1 cellular context compared by ENCODE assay signal in the genomic region with DNA sequence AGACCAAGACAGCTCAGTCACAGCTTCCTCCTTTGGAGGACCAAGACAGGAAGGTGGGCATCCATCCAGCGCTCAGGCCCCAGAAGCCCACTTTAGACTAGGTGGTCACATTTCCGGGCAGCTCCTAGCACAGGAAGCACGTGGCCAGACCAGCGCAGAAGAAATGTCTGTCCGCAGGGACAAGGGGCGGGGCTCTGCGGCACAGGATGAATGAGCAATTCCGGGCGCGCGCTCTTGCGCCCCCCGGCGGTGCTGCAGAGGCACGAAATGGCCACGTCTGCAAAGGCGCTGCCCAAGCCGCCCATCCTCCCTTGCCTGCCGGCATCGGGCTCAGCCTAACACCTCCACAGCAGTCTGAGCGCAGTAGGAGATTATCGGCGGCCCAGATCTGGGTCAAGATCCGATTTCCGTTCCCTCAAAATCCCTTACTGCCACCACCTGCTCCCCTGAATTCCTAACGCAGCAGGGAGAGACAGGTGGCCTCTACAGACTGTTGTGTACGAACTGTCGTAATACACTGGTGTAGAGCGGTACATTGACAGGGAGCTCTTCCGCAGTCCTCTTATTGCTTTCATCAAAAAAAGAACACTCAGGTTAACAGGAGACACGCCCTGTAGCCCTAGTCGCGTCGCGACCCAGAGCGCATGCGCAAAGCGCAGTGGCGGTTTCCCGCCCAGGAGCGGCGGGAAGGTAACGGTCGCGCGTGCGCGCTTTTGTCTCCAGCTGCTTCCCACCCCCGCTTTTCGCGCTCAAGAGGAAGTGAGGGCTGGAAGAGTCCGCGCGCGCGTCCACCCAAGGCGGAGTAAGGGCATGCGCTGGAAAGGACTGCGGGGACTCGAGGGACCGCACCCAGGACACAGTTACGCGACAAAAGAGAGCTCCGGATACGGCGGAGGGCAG.
A peak's percentile ranks its signal among the peaks of the same experiment; 100 is the strongest.
TF ChIP-seq lines count a peak whose summit lies in the region.

No MANE protein-coding gene starts in this region.

TF ChIP-seq in K562, 482 proteins besides CTCF, POLR2A, EP300 and RAD21 (continues in another document):
- peak; percentile 82 for TF ChIP-seq FOXM1 (IDR thresholded peaks at IDR 0.05; ENCODE audit: low read depth)
- TF ChIP-seq FOXM1 (CRISPR knock-in tag; IDR thresholded peaks at IDR 0.05; ENCODE audit: low read depth) = no peak
- TF ChIP-seq BACH1 (tag; IDR thresholded peaks at IDR 0.05) = no peak; the same call in 1 of the 2 replicates
- peak; percentile 88 to 98 for TF ChIP-seq SIN3A (IDR thresholded peaks at IDR 0.05; ENCODE audit: borderline replicate concordance in 2 of 2, control insufficient read depth in 1 of 2, low read depth in 2 of 2, low read length in 2 of 2)
- TF ChIP-seq HNRNPUL1 (IDR thresholded peaks at IDR 0.05; ENCODE audit: low read length) = peak; percentile 31; the same call in 1 of the 2 replicates
- TF ChIP-seq ZNF584 (CRISPR knock-in tag; IDR thresholded peaks at IDR 0.05; ENCODE audit: low read depth) = no peak
- TF ChIP-seq ZNF316 (IDR thresholded peaks at IDR 0.05) = peak; percentile 77
- no peak for TF ChIP-seq TFAM (CRISPR knock-in tag; conservative IDR thresholded peaks at IDR 0.05)
- peak; percentile 95 for TF ChIP-seq KAT7 (CRISPR knock-in tag; IDR thresholded peaks at IDR 0.05; ENCODE audit: borderline replicate concordance)
- TF ChIP-seq ATF1 (CRISPR knock-in tag; IDR thresholded peaks at IDR 0.05) = no peak
- peak; percentile 79 for TF ChIP-seq ATF1 (tag; IDR thresholded peaks at IDR 0.05)
- TF ChIP-seq, protein P1, sequence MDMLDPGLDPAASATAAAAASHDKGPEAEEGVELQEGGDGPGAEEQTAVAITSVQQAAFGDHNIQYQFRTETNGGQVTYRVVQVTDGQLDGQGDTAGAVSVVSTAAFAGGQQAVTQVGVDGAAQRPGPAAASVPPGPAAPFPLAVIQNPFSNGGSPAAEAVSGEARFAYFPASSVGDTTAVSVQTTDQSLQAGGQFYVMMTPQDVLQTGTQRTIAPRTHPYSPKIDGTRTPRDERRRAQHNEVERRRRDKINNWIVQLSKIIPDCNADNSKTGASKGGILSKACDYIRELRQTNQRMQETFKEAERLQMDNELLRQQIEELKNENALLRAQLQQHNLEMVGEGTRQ (CRISPR knock-in tag; IDR thresholded peaks at IDR 0.05) = peak; percentile 83
- 0 out of 4 replicates have a peak, but pooled peaks of 1 of the 2 experiments have one; percentile 37 for TF ChIP-seq ETV6 (IDR thresholded peaks at IDR 0.05; ENCODE audit: borderline replicate concordance in 1 of 2, low read depth in 2 of 2, low read length in 1 of 2)
- peak; percentile 89 for TF ChIP-seq ETV6 (CRISPR knock-in tag; IDR thresholded peaks at IDR 0.05; ENCODE audit: borderline replicate concordance)
- peak; percentile 82; the same call in 1 of the 2 replicates for TF ChIP-seq TCF7 (IDR thresholded peaks at IDR 0.05; ENCODE audit: borderline replicate concordance)
- TF ChIP-seq, protein P2, sequence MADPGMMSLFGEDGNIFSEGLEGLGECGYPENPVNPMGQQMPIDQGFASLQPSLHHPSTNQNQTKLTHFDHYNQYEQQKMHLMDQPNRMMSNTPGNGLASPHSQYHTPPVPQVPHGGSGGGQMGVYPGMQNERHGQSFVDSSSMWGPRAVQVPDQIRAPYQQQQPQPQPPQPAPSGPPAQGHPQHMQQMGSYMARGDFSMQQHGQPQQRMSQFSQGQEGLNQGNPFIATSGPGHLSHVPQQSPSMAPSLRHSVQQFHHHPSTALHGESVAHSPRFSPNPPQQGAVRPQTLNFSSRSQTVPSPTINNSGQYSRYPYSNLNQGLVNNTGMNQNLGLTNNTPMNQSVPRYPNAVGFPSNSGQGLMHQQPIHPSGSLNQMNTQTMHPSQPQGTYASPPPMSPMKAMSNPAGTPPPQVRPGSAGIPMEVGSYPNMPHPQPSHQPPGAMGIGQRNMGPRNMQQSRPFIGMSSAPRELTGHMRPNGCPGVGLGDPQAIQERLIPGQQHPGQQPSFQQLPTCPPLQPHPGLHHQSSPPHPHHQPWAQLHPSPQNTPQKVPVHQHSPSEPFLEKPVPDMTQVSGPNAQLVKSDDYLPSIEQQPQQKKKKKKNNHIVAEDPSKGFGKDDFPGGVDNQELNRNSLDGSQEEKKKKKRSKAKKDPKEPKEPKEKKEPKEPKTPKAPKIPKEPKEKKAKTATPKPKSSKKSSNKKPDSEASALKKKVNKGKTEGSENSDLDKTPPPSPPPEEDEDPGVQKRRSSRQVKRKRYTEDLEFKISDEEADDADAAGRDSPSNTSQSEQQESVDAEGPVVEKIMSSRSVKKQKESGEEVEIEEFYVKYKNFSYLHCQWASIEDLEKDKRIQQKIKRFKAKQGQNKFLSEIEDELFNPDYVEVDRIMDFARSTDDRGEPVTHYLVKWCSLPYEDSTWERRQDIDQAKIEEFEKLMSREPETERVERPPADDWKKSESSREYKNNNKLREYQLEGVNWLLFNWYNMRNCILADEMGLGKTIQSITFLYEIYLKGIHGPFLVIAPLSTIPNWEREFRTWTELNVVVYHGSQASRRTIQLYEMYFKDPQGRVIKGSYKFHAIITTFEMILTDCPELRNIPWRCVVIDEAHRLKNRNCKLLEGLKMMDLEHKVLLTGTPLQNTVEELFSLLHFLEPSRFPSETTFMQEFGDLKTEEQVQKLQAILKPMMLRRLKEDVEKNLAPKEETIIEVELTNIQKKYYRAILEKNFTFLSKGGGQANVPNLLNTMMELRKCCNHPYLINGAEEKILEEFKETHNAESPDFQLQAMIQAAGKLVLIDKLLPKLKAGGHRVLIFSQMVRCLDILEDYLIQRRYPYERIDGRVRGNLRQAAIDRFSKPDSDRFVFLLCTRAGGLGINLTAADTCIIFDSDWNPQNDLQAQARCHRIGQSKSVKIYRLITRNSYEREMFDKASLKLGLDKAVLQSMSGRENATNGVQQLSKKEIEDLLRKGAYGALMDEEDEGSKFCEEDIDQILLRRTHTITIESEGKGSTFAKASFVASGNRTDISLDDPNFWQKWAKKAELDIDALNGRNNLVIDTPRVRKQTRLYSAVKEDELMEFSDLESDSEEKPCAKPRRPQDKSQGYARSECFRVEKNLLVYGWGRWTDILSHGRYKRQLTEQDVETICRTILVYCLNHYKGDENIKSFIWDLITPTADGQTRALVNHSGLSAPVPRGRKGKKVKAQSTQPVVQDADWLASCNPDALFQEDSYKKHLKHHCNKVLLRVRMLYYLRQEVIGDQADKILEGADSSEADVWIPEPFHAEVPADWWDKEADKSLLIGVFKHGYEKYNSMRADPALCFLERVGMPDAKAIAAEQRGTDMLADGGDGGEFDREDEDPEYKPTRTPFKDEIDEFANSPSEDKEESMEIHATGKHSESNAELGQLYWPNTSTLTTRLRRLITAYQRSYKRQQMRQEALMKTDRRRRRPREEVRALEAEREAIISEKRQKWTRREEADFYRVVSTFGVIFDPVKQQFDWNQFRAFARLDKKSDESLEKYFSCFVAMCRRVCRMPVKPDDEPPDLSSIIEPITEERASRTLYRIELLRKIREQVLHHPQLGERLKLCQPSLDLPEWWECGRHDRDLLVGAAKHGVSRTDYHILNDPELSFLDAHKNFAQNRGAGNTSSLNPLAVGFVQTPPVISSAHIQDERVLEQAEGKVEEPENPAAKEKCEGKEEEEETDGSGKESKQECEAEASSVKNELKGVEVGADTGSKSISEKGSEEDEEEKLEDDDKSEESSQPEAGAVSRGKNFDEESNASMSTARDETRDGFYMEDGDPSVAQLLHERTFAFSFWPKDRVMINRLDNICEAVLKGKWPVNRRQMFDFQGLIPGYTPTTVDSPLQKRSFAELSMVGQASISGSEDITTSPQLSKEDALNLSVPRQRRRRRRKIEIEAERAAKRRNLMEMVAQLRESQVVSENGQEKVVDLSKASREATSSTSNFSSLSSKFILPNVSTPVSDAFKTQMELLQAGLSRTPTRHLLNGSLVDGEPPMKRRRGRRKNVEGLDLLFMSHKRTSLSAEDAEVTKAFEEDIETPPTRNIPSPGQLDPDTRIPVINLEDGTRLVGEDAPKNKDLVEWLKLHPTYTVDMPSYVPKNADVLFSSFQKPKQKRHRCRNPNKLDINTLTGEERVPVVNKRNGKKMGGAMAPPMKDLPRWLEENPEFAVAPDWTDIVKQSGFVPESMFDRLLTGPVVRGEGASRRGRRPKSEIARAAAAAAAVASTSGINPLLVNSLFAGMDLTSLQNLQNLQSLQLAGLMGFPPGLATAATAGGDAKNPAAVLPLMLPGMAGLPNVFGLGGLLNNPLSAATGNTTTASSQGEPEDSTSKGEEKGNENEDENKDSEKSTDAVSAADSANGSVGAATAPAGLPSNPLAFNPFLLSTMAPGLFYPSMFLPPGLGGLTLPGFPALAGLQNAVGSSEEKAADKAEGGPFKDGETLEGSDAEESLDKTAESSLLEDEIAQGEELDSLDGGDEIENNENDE (IDR thresholded peaks at IDR 0.05; ENCODE audit: low read depth, low read length) = peak; percentile 26
- TF ChIP-seq PML (IDR thresholded peaks at IDR 0.05; ENCODE audit: low read length) = no peak
- TF ChIP-seq, protein P3, sequence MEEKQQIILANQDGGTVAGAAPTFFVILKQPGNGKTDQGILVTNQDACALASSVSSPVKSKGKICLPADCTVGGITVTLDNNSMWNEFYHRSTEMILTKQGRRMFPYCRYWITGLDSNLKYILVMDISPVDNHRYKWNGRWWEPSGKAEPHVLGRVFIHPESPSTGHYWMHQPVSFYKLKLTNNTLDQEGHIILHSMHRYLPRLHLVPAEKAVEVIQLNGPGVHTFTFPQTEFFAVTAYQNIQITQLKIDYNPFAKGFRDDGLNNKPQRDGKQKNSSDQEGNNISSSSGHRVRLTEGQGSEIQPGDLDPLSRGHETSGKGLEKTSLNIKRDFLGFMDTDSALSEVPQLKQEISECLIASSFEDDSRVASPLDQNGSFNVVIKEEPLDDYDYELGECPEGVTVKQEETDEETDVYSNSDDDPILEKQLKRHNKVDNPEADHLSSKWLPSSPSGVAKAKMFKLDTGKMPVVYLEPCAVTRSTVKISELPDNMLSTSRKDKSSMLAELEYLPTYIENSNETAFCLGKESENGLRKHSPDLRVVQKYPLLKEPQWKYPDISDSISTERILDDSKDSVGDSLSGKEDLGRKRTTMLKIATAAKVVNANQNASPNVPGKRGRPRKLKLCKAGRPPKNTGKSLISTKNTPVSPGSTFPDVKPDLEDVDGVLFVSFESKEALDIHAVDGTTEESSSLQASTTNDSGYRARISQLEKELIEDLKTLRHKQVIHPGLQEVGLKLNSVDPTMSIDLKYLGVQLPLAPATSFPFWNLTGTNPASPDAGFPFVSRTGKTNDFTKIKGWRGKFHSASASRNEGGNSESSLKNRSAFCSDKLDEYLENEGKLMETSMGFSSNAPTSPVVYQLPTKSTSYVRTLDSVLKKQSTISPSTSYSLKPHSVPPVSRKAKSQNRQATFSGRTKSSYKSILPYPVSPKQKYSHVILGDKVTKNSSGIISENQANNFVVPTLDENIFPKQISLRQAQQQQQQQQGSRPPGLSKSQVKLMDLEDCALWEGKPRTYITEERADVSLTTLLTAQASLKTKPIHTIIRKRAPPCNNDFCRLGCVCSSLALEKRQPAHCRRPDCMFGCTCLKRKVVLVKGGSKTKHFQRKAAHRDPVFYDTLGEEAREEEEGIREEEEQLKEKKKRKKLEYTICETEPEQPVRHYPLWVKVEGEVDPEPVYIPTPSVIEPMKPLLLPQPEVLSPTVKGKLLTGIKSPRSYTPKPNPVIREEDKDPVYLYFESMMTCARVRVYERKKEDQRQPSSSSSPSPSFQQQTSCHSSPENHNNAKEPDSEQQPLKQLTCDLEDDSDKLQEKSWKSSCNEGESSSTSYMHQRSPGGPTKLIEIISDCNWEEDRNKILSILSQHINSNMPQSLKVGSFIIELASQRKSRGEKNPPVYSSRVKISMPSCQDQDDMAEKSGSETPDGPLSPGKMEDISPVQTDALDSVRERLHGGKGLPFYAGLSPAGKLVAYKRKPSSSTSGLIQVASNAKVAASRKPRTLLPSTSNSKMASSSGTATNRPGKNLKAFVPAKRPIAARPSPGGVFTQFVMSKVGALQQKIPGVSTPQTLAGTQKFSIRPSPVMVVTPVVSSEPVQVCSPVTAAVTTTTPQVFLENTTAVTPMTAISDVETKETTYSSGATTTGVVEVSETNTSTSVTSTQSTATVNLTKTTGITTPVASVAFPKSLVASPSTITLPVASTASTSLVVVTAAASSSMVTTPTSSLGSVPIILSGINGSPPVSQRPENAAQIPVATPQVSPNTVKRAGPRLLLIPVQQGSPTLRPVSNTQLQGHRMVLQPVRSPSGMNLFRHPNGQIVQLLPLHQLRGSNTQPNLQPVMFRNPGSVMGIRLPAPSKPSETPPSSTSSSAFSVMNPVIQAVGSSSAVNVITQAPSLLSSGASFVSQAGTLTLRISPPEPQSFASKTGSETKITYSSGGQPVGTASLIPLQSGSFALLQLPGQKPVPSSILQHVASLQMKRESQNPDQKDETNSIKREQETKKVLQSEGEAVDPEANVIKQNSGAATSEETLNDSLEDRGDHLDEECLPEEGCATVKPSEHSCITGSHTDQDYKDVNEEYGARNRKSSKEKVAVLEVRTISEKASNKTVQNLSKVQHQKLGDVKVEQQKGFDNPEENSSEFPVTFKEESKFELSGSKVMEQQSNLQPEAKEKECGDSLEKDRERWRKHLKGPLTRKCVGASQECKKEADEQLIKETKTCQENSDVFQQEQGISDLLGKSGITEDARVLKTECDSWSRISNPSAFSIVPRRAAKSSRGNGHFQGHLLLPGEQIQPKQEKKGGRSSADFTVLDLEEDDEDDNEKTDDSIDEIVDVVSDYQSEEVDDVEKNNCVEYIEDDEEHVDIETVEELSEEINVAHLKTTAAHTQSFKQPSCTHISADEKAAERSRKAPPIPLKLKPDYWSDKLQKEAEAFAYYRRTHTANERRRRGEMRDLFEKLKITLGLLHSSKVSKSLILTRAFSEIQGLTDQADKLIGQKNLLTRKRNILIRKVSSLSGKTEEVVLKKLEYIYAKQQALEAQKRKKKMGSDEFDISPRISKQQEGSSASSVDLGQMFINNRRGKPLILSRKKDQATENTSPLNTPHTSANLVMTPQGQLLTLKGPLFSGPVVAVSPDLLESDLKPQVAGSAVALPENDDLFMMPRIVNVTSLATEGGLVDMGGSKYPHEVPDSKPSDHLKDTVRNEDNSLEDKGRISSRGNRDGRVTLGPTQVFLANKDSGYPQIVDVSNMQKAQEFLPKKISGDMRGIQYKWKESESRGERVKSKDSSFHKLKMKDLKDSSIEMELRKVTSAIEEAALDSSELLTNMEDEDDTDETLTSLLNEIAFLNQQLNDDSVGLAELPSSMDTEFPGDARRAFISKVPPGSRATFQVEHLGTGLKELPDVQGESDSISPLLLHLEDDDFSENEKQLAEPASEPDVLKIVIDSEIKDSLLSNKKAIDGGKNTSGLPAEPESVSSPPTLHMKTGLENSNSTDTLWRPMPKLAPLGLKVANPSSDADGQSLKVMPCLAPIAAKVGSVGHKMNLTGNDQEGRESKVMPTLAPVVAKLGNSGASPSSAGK (IDR thresholded peaks at IDR 0.05) = peak; percentile 91
- TF ChIP-seq ZNF75A (CRISPR knock-in tag; IDR thresholded peaks at IDR 0.05) = peak; percentile 53; the same call in 1 of the 2 replicates
- TF ChIP-seq, protein P4, sequence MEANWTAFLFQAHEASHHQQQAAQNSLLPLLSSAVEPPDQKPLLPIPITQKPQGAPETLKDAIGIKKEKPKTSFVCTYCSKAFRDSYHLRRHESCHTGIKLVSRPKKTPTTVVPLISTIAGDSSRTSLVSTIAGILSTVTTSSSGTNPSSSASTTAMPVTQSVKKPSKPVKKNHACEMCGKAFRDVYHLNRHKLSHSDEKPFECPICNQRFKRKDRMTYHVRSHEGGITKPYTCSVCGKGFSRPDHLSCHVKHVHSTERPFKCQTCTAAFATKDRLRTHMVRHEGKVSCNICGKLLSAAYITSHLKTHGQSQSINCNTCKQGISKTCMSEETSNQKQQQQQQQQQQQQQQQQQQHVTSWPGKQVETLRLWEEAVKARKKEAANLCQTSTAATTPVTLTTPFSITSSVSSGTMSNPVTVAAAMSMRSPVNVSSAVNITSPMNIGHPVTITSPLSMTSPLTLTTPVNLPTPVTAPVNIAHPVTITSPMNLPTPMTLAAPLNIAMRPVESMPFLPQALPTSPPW (CRISPR knock-in tag; IDR thresholded peaks at IDR 0.05) = peak; percentile 78
- TF ChIP-seq ILF3 (IDR thresholded peaks at IDR 0.05; ENCODE audit: borderline replicate concordance) = peak; percentile 38; the same call in 1 of the 2 replicates
- no peak for TF ChIP-seq CBFB (CRISPR knock-in tag; IDR thresholded peaks at IDR 0.05)
- TF ChIP-seq E2F3 (CRISPR knock-in tag; IDR thresholded peaks at IDR 0.05) = peak; percentile 99
